In the genomic region with DNA sequence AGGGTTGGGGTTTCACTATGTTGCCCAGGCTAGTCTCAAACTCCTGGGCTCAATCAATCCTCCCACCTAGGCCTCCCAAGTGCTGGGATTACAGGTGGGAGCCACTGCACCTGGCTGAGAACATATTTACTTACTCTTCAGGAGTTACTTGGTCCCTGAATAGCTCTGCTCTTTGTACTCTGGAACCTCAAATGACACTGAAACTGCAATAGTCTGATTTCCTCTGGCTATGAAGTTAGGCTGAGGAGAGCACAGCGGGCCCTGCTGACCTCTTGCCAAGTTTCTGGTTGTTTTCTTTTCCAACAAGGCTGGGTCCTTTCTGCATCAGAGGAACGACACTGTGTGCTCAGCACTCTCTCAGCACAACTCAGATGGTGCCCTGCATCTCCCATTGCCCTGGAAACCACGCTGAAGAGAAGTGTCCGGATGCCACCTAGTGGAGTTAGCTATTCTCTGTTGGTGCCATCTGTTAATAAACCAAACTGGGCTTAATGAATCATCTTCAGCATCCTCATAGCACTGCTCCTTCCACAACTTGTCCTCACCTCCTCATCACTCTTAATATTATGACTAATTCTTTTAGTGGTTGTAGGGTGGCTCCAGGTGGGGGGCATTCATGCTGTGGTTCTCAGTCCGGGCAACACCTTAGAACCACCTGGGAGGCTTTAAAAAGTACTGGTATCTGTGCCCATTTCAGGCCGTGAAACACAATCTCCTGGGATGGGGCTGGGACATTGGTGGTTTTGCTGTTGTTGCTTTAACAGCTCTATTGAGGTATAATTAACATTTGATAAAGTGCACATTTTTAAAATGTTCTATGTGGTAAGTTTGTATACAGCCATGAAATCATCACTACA, we compare ENCODE assay signal across 8 cellular contexts. TPM values are rescaled to one million over a fixed set of nuclear protein-coding genes. Genes with fewer than 3 reads are reported as not detected.
DNase-seq lines count a peak whose midpoint lies in the region; ATAC-seq, FAIRE-seq and TF ChIP-seq lines count a peak whose summit lies in the region.

No MANE protein-coding gene starts in this region.

- no peaks in the 10 kb centered on the region for H4K20me1 ChIP-seq in endothelial cell of umbilical vein (replicated peaks; ENCODE audit: control insufficient read depth, extremely low read depth, insufficient read depth, low read length)

- peak; percentile 81 for DNase-seq in D341Med (ENCODE audit: low spot score)
- DNase-seq in NCI-H524 (lab: John Stamatoyannopoulos, UW), result peak; percentile 63 to 85
- peak; percentile 58 to 64 for DNase-seq in activated CD4-positive, alpha-beta T cell treated with anti-CD3 and anti-CD28 coated beads, Interleukin-2, amount 50 U/mL, for 48 hours
- peak; percentile 81 for DNase-seq in endothelial cell of umbilical vein (ENCODE audit: low read depth, low spot score)
- DNase-seq in mucosa of descending colon, result peak in 2 of 3 donors; percentile 35 to 56
- DNase-seq in stomach, result peak; percentile 40

- H3K4me1 ChIP-seq in endothelial cell of umbilical vein (ENCODE audit: control insufficient read depth, extremely low read depth, insufficient read depth, low read length), result peaks cover 8% of the 10 kb centered on the region
- peaks cover 4% of the 10 kb centered on the region for H3K4me1 ChIP-seq in mucosa of descending colon (ENCODE audit: low read depth)
- H3K4me1 ChIP-seq in stomach, result peaks cover 0 to 10% (median 0%) of the 10 kb centered on the region in 4 donors

- no peak overlapping the region for H2AFZ ChIP-seq in endothelial cell of umbilical vein (ENCODE audit: low read depth, low read length)

- ATAC-seq in GM19452 (IDR thresholded peaks at IDR 0.05; ENCODE audit: unreplicated experiment), result peak; percentile 76
- ATAC-seq in HG03469 (IDR thresholded peaks at IDR 0.05; ENCODE audit: unreplicated experiment), result peak; percentile 89
- peak; percentile 90 for ATAC-seq in mucosa of descending colon

- no peak overlapping the region for H3K4me3 ChIP-seq in endothelial cell of umbilical vein (replicated peaks in 1 of 3; ENCODE audit: insufficient read depth in 1 of 3, low read depth in 1 of 3, low read length in 3 of 3)
- H3K4me3 ChIP-seq in mucosa of descending colon, result no peak overlapping the region
- H3K4me3 ChIP-seq in stomach, result no peak overlapping the region

- H3K27ac ChIP-seq in endothelial cell of umbilical vein (ENCODE audit: insufficient read depth, low read depth, low read length), result no peak overlapping the region
- H3K27ac ChIP-seq in stomach, result peak overlapping the region in 1 of 5 donors; percentile 13

- CTCF ChIA-PET in endothelial cell of umbilical vein (lab: Charles Lee), result interaction anchor here (0.9 to 2.4 kb wide), 23 partner anchors 8 to 946 kb away, joined by 3 to 32 read pairs (median 5); a partner anchor contains a TSS

- TF ChIP-seq CTCF in endothelial cell of umbilical vein (IDR thresholded peaks at IDR 0.05; ENCODE audit: extremely low read depth in 1 of 2, insufficient read depth in 1 of 2, low read depth in 1 of 2, low read length in 2 of 2) (peak; percentile 67 to 75), mucosa of descending colon (IDR thresholded peaks at IDR 0.05) (no peak), stomach (IDR thresholded peaks at IDR 0.05) (peak in 5 of 7 experiments; percentile 9 to 40 (median 24))

- H3K27me3 ChIP-seq in endothelial cell of umbilical vein (ENCODE audit: control insufficient read depth in 2 of 2, insufficient read depth in 2 of 2, low read length in 2 of 2) (no peaks in the 10 kb centered on the region), stomach (no peaks in the 10 kb centered on the region)

- intact Hi-C loops in endothelial cell of umbilical vein (cut with micrococcal nuclease), result loop anchor here (1.0 to 10.0 kb wide), 6 partner anchors 190 to 706 kb away; no protein-coding TSS in a partner anchor
- intact Hi-C loops in mucosa of descending colon (cut with DNase I, micrococcal nuclease), result no loop called here
- intact Hi-C loops in stomach (cut with DNase I; ENCODE audit: low total_unique reads), result no loop called here

- no peak for TF ChIP-seq EP300 in stomach (IDR thresholded peaks at IDR 0.05)

- peak; percentile 96 for FAIRE-seq in endothelial cell of umbilical vein (lab: Jason Lieb, UNC)

- POLR2A ChIA-PET in endothelial cell of umbilical vein (lab: Charles Lee), result no interaction called here

- H3K4me2 ChIP-seq in endothelial cell of umbilical vein (ENCODE audit: insufficient read depth, low read length), result no peak overlapping the region

- H3K9ac ChIP-seq in endothelial cell of umbilical vein (replicated peaks; ENCODE audit: extremely low read depth, insufficient read depth, low read length), result no peak overlapping the region

- no peaks in the 10 kb centered on the region for H3K9me1 ChIP-seq in endothelial cell of umbilical vein (replicated peaks; ENCODE audit: control insufficient read depth, extremely low read depth, insufficient read depth, low read length)

- H3K9me3 ChIP-seq in endothelial cell of umbilical vein (replicated peaks; ENCODE audit: control insufficient read depth, insufficient read depth, low read length), result no peaks in the 10 kb centered on the region
- H3K9me3 ChIP-seq in mucosa of descending colon, result no peaks in the 10 kb centered on the region
- peaks cover 0 to 4% (median 0%) of the 10 kb centered on the region in 4 donors for H3K9me3 ChIP-seq in stomach

- 27 to 31% (median 28%) methylated on average over 6 of the region's 6 CpGs for WGBS in stomach, 5 donors

- no peaks in the 10 kb centered on the region for H3K79me2 ChIP-seq in endothelial cell of umbilical vein (ENCODE audit: control insufficient read depth, insufficient read depth, low read length)

- dilution Hi-C loops in endothelial cell of umbilical vein (cut with MboI; ENCODE audit: extremely low pct_ligation_motif_present, low sequenced_read_pairs), result no loop called here

- BruUV-seq in endothelial cell of umbilical vein (replicated peaks; lab: Mats Ljungman, UMichigan), result no TSS peak

- H3K36me3 ChIP-seq in endothelial cell of umbilical vein (ENCODE audit: control insufficient read depth in 2 of 2, extremely low read depth in 1 of 2, insufficient read depth in 2 of 2, low read length in 2 of 2) (no peaks in the 10 kb centered on the region), mucosa of descending colon (ENCODE audit: low read depth) (no peaks in the 10 kb centered on the region), stomach (no peaks in the 10 kb centered on the region)

- no peak for TF ChIP-seq POLR2A in endothelial cell of umbilical vein (IDR thresholded peaks at IDR 0.05; ENCODE audit: low read depth, low read length)
- TF ChIP-seq POLR2A in stomach (IDR thresholded peaks at IDR 0.05), result no peak

TF ChIP-seq in endothelial cell of umbilical vein, 7 proteins besides CTCF, POLR2A, EP300 and RAD21:
- TF ChIP-seq JUN (IDR thresholded peaks at IDR 0.05; ENCODE audit: borderline replicate concordance, insufficient read depth, insufficient read length, low read depth) (peak; percentile 4), GATA2 (IDR thresholded peaks at IDR 0.05; ENCODE audit: insufficient read depth, insufficient read length, low read depth, low read length) (no peak)

RNA-seq across cellular contexts. Expression of a gene that starts 8.2 kb away (rescaled TPM):
- total RNA-seq in endothelial cell of umbilical vein (not detected in 2 replicates), mucosa of descending colon (not detected), stomach (1 to 10 TPM in 1 of 5 donors, not detected in 4; 1.5 TPM)
- polyA plus RNA-seq in endothelial cell of umbilical vein (not detected in 2 replicates), stomach (not detected)
- not detected in 2 replicates for polyA plus RNA-seq in endothelial cell of umbilical vein (2011; cell fraction: cytosol; rRNA removed)
- polyA plus RNA-seq in endothelial cell of umbilical vein (2011; cell fraction: nucleus; rRNA removed), result not detected in 2 replicates
- 0.20 TPM in 1 of 2 replicates, not detected in the other for polyA plus RNA-seq in endothelial cell of umbilical vein (2012)
- polyA minus RNA-seq in endothelial cell of umbilical vein, result 0.58 TPM in 1 of 2 replicates, not detected in the other
- not detected for polyA minus RNA-seq in endothelial cell of umbilical vein (2011; cell fraction: cytosol; rRNA and poly(A)+ RNA removed)
- polyA minus RNA-seq in endothelial cell of umbilical vein (2011; cell fraction: nucleus; rRNA and poly(A)+ RNA removed), result not detected in 2 replicates

RNA-seq across cellular contexts. Expression of a gene that starts 57.4 kb away (rescaled TPM):
- total RNA-seq in endothelial cell of umbilical vein (23.4 and 24.8 TPM in 2 replicates), mucosa of descending colon (10 to 100 TPM; 12.4 to 15.6 (median 13.6) TPM), stomach (10 to 100 TPM in 3 of 5 donors, 1 to 10 TPM in 2; 4.9 to 79.4 (median 15.8) TPM)
- polyA plus RNA-seq in endothelial cell of umbilical vein (8.9 and 10.8 TPM in 2 replicates), stomach (10 to 100 TPM in 1 of 3 donors, 1 to 10 TPM in 2; 8.7 to 11.2 (median 8.9) TPM)
- 9.7 and 11.0 TPM in 2 replicates for polyA plus RNA-seq in endothelial cell of umbilical vein (2011; cell fraction: cytosol; rRNA removed)
- 37.1 and 47.6 TPM in 2 replicates for polyA plus RNA-seq in endothelial cell of umbilical vein (2011; cell fraction: nucleus; rRNA removed)
- polyA plus RNA-seq in endothelial cell of umbilical vein (2012), result 15.5 and 25.1 TPM in 2 replicates
- polyA minus RNA-seq in endothelial cell of umbilical vein, result 21.7 and 22.0 TPM in 2 replicates
- polyA minus RNA-seq in endothelial cell of umbilical vein (2011; cell fraction: cytosol; rRNA and poly(A)+ RNA removed), result 13.9 TPM
- polyA minus RNA-seq in endothelial cell of umbilical vein (2011; cell fraction: nucleus; rRNA and poly(A)+ RNA removed), result 28.3 and 28.6 TPM in 2 replicates
